ENCODE assay signal across 9 cellular contexts in genomic region chr2:188984126-188984525, GRCh38. TPM values are rescaled to one million over a fixed set of nuclear protein-coding genes. Genes with fewer than 3 reads are reported as not detected.
A peak's percentile ranks its signal among the peaks of the same experiment; 100 is the strongest.
DNase-seq lines count a peak whose midpoint lies in the region; ATAC-seq and TF ChIP-seq lines count a peak whose summit lies in the region.
"Had no signal": no experiment of that assay in that cellular context is flagged by ENCODE, and none has a peak within 500 bp of the region (broad histone marks: within the 10 kb centered on the region; RNA-seq: fewer than 3 reads in every experiment).

No MANE protein-coding gene starts in this region.

- peak; percentile 46 for ATAC-seq in omental fat pad (ENCODE audit: low FRiP score)
- no peak for ATAC-seq in activated CD8-positive, alpha-beta memory T cell treated with anti-CD3 and anti-CD28 coated beads, Interleukin-2, amount 10 ng/mL, durations not matched to agents 7 days and 5 days
- ATAC-seq in HG03378 (IDR thresholded peaks at IDR 0.05; ENCODE audit: unreplicated experiment) = no peak
- ATAC-seq: activated CD4-positive, CD25-positive, alpha-beta regulatory T cell treated with anti-CD3 and anti-CD28 coated beads, Interleukin-2, amount 50 U/mL, for 24 hours had no signal

- H3K4me3 ChIP-seq in AG10803 (ENCODE audit: low read length) = no peak overlapping the region
- H3K4me3 ChIP-seq in epithelial cell of esophagus (ENCODE audit: low read length) = no peak overlapping the region

- H3K4me1 Mint-ChIP-seq in activated CD8-positive, alpha-beta memory T cell treated with anti-CD3 and anti-CD28 coated beads, Interleukin-2, amount 10 ng/mL, durations not matched to agents 7 days and 5 days = no peaks in the 10 kb centered on the region

- DNase-seq in AG10803 (ENCODE audit: low read depth) (peak; percentile 94), NCI-H446 treated with DMSO at 0.1 percent for 48 hours (lab: John Stamatoyannopoulos, UW) (peak; percentile 70), epithelial cell of esophagus (ENCODE audit: low read depth) (peak; percentile 20), omental fat pad (ENCODE audit: low spot score) (no peak), NCI-H2107 treated with DMSO at 0.1 percent for 48 hours (lab: John Stamatoyannopoulos, UW; ENCODE audit: unreplicated experiment) (no peak)
- DNase-seq in activated CD8-positive, alpha-beta memory T cell treated with anti-CD3 and anti-CD28 coated beads, Interleukin-2, amount 10 ng/mL, durations not matched to agents 7 days and 5 days = no peak
- DNase-seq in stimulated activated CD4-positive, alpha-beta T cell treated with anti-CD3 and anti-CD28 coated beads, Interleukin-1b, Interleukin-23, amount 100 ng/mL, for 48 hours = no peak

- TF ChIP-seq CTCF in AG10803 (conservative IDR thresholded peaks at IDR 0.05; ENCODE audit: low read length) (peak; percentile 67), epithelial cell of esophagus (IDR thresholded peaks at IDR 0.05; ENCODE audit: insufficient read depth, low read depth, low read length, missing control alignments) (peak; percentile 35), omental fat pad (IDR thresholded peaks at IDR 0.05) (no peak)

- CTCF ChIA-PET in activated CD8-positive, alpha-beta memory T cell treated with anti-CD3 and anti-CD28 coated beads, Interleukin-2, amount 10 ng/mL, durations not matched to agents 7 days and 5 days (lab: Charles Lee) = no interaction called here

- H3K4me3 Mint-ChIP-seq in activated CD8-positive, alpha-beta memory T cell treated with anti-CD3 and anti-CD28 coated beads, Interleukin-2, amount 10 ng/mL, durations not matched to agents 7 days and 5 days = no peak overlapping the region

- H3K36me3 Mint-ChIP-seq in activated CD8-positive, alpha-beta memory T cell treated with anti-CD3 and anti-CD28 coated beads, Interleukin-2, amount 10 ng/mL, durations not matched to agents 7 days and 5 days = no peaks in the 10 kb centered on the region

- no peak overlapping the region for H3K27ac Mint-ChIP-seq in activated CD8-positive, alpha-beta memory T cell treated with anti-CD3 and anti-CD28 coated beads, Interleukin-2, amount 10 ng/mL, durations not matched to agents 7 days and 5 days

- no peaks in the 10 kb centered on the region for H3K9me3 Mint-ChIP-seq in activated CD8-positive, alpha-beta memory T cell treated with anti-CD3 and anti-CD28 coated beads, Interleukin-2, amount 10 ng/mL, durations not matched to agents 7 days and 5 days (ENCODE audit: low read depth)

- peaks cover 2% of the 10 kb centered on the region for H3K27me3 Mint-ChIP-seq in activated CD8-positive, alpha-beta memory T cell treated with anti-CD3 and anti-CD28 coated beads, Interleukin-2, amount 10 ng/mL, durations not matched to agents 7 days and 5 days

RNA-seq across cellular contexts. Expression of gene COL3A1, which starts 10.0 kb away (rescaled TPM):
- total RNA-seq in omental fat pad = 100 to 1,000 TPM; 120 to 340 (median 237) TPM
- under 1 TPM in 1 of 2 experiments, not detected in 1; 0.23 TPM for total RNA-seq in activated CD8-positive, alpha-beta memory T cell treated with anti-CD3 and anti-CD28 coated beads, Interleukin-2, amount 10 ng/mL, durations not matched to agents 7 days and 5 days

Comparison
In these comparisons a context has a peak if more than half of its experiments do, and no peak if none do; other contexts are left out.
1. DNase-seq: peak in AG10803 (single experiment), NCI-H446 treated with DMSO at 0.1 percent for 48 hours (single experiment) and epithelial cell of esophagus (single experiment); none in omental fat pad (single experiment), NCI-H2107 treated with DMSO at 0.1 percent for 48 hours (single experiment), activated CD8-positive, alpha-beta memory T cell treated with anti-CD3 and anti-CD28 coated beads, Interleukin-2, amount 10 ng/mL, durations not matched to agents 7 days and 5 days (single experiment) and stimulated activated CD4-positive, alpha-beta T cell treated with anti-CD3 and anti-CD28 coated beads, Interleukin-1b, Interleukin-23, amount 100 ng/mL, for 48 hours (single experiment).
2. CTCF ChIP-seq: peak in AG10803 (single experiment) and epithelial cell of esophagus (single experiment); none in omental fat pad (0 of 3).
3. RNA of gene COL3A1, which starts 10.0 kb away (total RNA-seq): 120 to 340 TPM in omental fat pad; 0.23 TPM in activated CD8-positive, alpha-beta memory T cell treated with anti-CD3 and anti-CD28 coated beads, Interleukin-2, amount 10 ng/mL, durations not matched to agents 7 days and 5 days; every median in the first group is over 10 times any median in the second.